27 cellular contexts compared by ENCODE assay signal in genomic region chr6:104324305-104324704, GRCh38.
"Had no signal": no experiment of that assay in that cellular context is flagged by ENCODE, and none has a peak within 500 bp of the region (broad histone marks: within the 10 kb centered on the region; RNA-seq: fewer than 3 reads in every experiment).

No MANE protein-coding gene starts in this region.

- H3K27ac ChIP-seq: ascending aorta, cardiac muscle cell, colonic mucosa, SJSA1 had no signal

- H3K27me3 ChIP-seq: ascending aorta, cardiac muscle cell, colonic mucosa, SJSA1 had no signal

- H2AFZ ChIP-seq: PC-9 had no signal

- H3K9me3 Mint-ChIP-seq: activated CD4-positive, alpha-beta T cell treated with anti-CD3 and anti-CD28 coated beads, Interleukin-2, amount 10 ng/mL, durations not matched to agents 7 days and 5 days; activated naive CD4-positive, alpha-beta T cell treated with anti-CD3 and anti-CD28 coated beads, Interleukin-2, amount 50 U/mL, for 24 hours; activated naive CD8-positive, alpha-beta T cell treated with anti-CD3 and anti-CD28 coated beads, Interleukin-2, amount 10 ng/mL, durations not matched to agents 7 days and 5 days; activated T-cell treated with anti-CD3 and anti-CD28 coated beads, Interleukin-2, amount 50 U/mL, for 24 hours; activated T-helper 2 cell treated with anti-CD3 and anti-CD28 coated beads, Interferon-gamma antibody, Interleukin-2, Interleukin-4, amounts not matched to agents 10 μg/mL and 5 μg/mL and 100 μg/mL, durations not matched to agents 14 hours and 24 hours and 36 hours; central memory CD8-positive, alpha-beta T cell had no signal

- H3K27ac Mint-ChIP-seq: activated CD4-positive, alpha-beta T cell treated with anti-CD3 and anti-CD28 coated beads, Interleukin-2, amount 10 ng/mL, durations not matched to agents 7 days and 5 days; activated CD8-positive, alpha-beta T cell treated with anti-CD3 and anti-CD28 coated beads, Interleukin-2, amount 10 ng/mL, durations not matched to agents 7 days and 5 days; activated naive CD4-positive, alpha-beta T cell treated with anti-CD3 and anti-CD28 coated beads, Interleukin-2, amount 50 U/mL, for 24 hours; activated naive CD8-positive, alpha-beta T cell treated with anti-CD3 and anti-CD28 coated beads, Interleukin-2, amount 10 ng/mL, durations not matched to agents 7 days and 5 days; activated T-cell treated with anti-CD3 and anti-CD28 coated beads, Interleukin-2, amount 50 U/mL, for 24 hours; activated T-helper 2 cell treated with anti-CD3 and anti-CD28 coated beads, Interferon-gamma antibody, Interleukin-2, Interleukin-4, amounts not matched to agents 10 μg/mL and 5 μg/mL and 100 μg/mL, durations not matched to agents 14 hours and 24 hours and 36 hours had no signal

- H3K36me3 Mint-ChIP-seq: activated naive CD4-positive, alpha-beta T cell treated with anti-CD3 and anti-CD28 coated beads, Interleukin-2, amount 50 U/mL, for 24 hours; activated naive CD8-positive, alpha-beta T cell treated with anti-CD3 and anti-CD28 coated beads, Interleukin-2, amount 10 ng/mL, durations not matched to agents 7 days and 5 days had no signal

- DNase-seq: activated CD4-positive, alpha-beta T cell treated with anti-CD3 and anti-CD28 coated beads, Interleukin-2, amount 10 ng/mL, durations not matched to agents 7 days and 5 days; activated CD4-positive, alpha-beta T cell treated with anti-CD3 and anti-CD28 coated beads, Interleukin-2, amount 50 U/mL, for 48 hours; activated CD8-positive, alpha-beta T cell treated with anti-CD3 and anti-CD28 coated beads, Interleukin-2, amount 10 ng/mL, durations not matched to agents 7 days and 5 days; activated gamma-delta T cell; activated naive CD4-positive, alpha-beta T cell treated with Interleukin-2 at 50 U/mL for 16 hours; activated naive CD8-positive, alpha-beta T cell treated with anti-CD3 and anti-CD28 coated beads, Interleukin-2, amount 10 ng/mL, durations not matched to agents 7 days and 5 days; activated T-cell treated with anti-CD3 and anti-CD28 coated beads, Interleukin-2, amount 50 U/mL, for 24 hours; amygdala; colonic mucosa; Kasumi-1; MM.1S; NCI-H1092; NCI-H1436 treated with DMSO at 0.1 percent for 48 hours; NCI-H1694 treated with DMSO at 0.1 percent for 48 hours; NCI-H2029; NCI-H345; NCI-H524 treated with DMSO at 0.1 percent for 48 hours; PC-9; SHP77; T1000 had no signal

- H3K27me3 Mint-ChIP-seq: activated naive CD8-positive, alpha-beta T cell treated with anti-CD3 and anti-CD28 coated beads, Interleukin-2, amount 10 ng/mL, durations not matched to agents 7 days and 5 days; activated T-cell treated with anti-CD3 and anti-CD28 coated beads, Interleukin-2, amount 50 U/mL, for 24 hours; central memory CD8-positive, alpha-beta T cell had no signal

- H3K9me3 ChIP-seq: ascending aorta, colonic mucosa, SJSA1 had no signal

- H3K4me1 ChIP-seq: colonic mucosa, SJSA1 had no signal

- H3K36me3 ChIP-seq: ascending aorta, cardiac muscle cell, colonic mucosa, SJSA1 had no signal

- H3K4me1 Mint-ChIP-seq: activated CD4-positive, alpha-beta T cell treated with anti-CD3 and anti-CD28 coated beads, Interleukin-2, amount 10 ng/mL, durations not matched to agents 7 days and 5 days; activated naive CD4-positive, alpha-beta T cell treated with anti-CD3 and anti-CD28 coated beads, Interleukin-2, amount 50 U/mL, for 24 hours; activated naive CD8-positive, alpha-beta T cell treated with anti-CD3 and anti-CD28 coated beads, Interleukin-2, amount 10 ng/mL, durations not matched to agents 7 days and 5 days; central memory CD8-positive, alpha-beta T cell had no signal

- H3K4me3 Mint-ChIP-seq: activated CD4-positive, alpha-beta T cell treated with anti-CD3 and anti-CD28 coated beads, Interleukin-2, amount 10 ng/mL, durations not matched to agents 7 days and 5 days; activated CD8-positive, alpha-beta T cell treated with anti-CD3 and anti-CD28 coated beads, Interleukin-2, amount 10 ng/mL, durations not matched to agents 7 days and 5 days; activated naive CD4-positive, alpha-beta T cell treated with anti-CD3 and anti-CD28 coated beads, Interleukin-2, amount 50 U/mL, for 24 hours; activated naive CD8-positive, alpha-beta T cell treated with anti-CD3 and anti-CD28 coated beads, Interleukin-2, amount 10 ng/mL, durations not matched to agents 7 days and 5 days; activated T-cell treated with anti-CD3 and anti-CD28 coated beads, Interleukin-2, amount 50 U/mL, for 24 hours; central memory CD8-positive, alpha-beta T cell had no signal

- ATAC-seq: activated CD8-positive, alpha-beta T cell treated with anti-CD3 and anti-CD28 coated beads, Interleukin-2, amount 10 ng/mL, durations not matched to agents 7 days and 5 days; SK-N-SH treated with all-trans-retinoic acid at 6 μM for 48 hours had no signal

- H3K4me3 ChIP-seq: ascending aorta, cardiac muscle cell, colonic mucosa, PC-9, SJSA1 had no signal
